ENCODE assay signal across 27 cellular contexts in genomic region chr22:48368975-48369525, GRCh38.
"Had no signal": no experiment of that assay in that cellular context is flagged by ENCODE, and none has a peak within 500 bp of the region (broad histone marks: within the 10 kb centered on the region; RNA-seq: fewer than 3 reads in every experiment).

No MANE protein-coding gene starts in this region.

- H3K4me3 Mint-ChIP-seq: activated naive CD4-positive, alpha-beta T cell treated with anti-CD3 and anti-CD28 coated beads, Interleukin-2, amount 50 U/mL, for 24 hours; activated T-cell treated with anti-CD3 and anti-CD28 coated beads, Interleukin-2, amount 50 U/mL, for 4 hours; central memory CD8-positive, alpha-beta T cell; mesothelial cell of epicardium; neural crest cell; stimulated activated effector memory CD8-positive, alpha-beta T cell treated with anti-CD3 and anti-CD28 coated beads, Interleukin-12 subunit alpha, Interleukin-12 subunit beta, amount 100 ng/mL, for 72 hours; T-cell had no signal

- ATAC-seq: activated CD4-positive, CD25-positive, alpha-beta regulatory T cell treated with anti-CD3 and anti-CD28 coated beads, Interleukin-2, amount 50 U/mL, for 24 hours; activated T-cell treated with anti-CD3 and anti-CD28 coated beads, Interleukin-2, amount 50 U/mL, for 4 hours; esophagus mucosa; gastroesophageal sphincter; heart right ventricle; left colon; psoas muscle; right cardiac atrium; SK-N-SH treated with all-trans-retinoic acid at 6 μM for 48 hours; stimulated activated effector memory CD8-positive, alpha-beta T cell treated with anti-CD3 and anti-CD28 coated beads, Interleukin-12 subunit alpha, Interleukin-12 subunit beta, amount 100 ng/mL, for 72 hours; T-cell had no signal

- H3K36me3 ChIP-seq: ascending aorta, gastroesophageal sphincter, heart right ventricle, lower lobe of right lung, stomach, upper lobe of left lung had no signal

- H3K9me3 Mint-ChIP-seq: activated naive CD4-positive, alpha-beta T cell treated with anti-CD3 and anti-CD28 coated beads, Interleukin-2, amount 50 U/mL, for 24 hours; activated T-cell treated with anti-CD3 and anti-CD28 coated beads, Interleukin-2, amount 50 U/mL, for 4 hours; central memory CD8-positive, alpha-beta T cell; mesothelial cell of epicardium; neural crest cell; stimulated activated effector memory CD8-positive, alpha-beta T cell treated with anti-CD3 and anti-CD28 coated beads, Interleukin-12 subunit alpha, Interleukin-12 subunit beta, amount 100 ng/mL, for 72 hours; T-cell had no signal

- H3K4me1 ChIP-seq: ascending aorta, heart right ventricle, psoas muscle had no signal

- H3K36me3 Mint-ChIP-seq: activated naive CD4-positive, alpha-beta T cell treated with anti-CD3 and anti-CD28 coated beads, Interleukin-2, amount 50 U/mL, for 24 hours; mesothelial cell of epicardium; stimulated activated effector memory CD8-positive, alpha-beta T cell treated with anti-CD3 and anti-CD28 coated beads, Interleukin-12 subunit alpha, Interleukin-12 subunit beta, amount 100 ng/mL, for 72 hours; T-cell had no signal

- H3K9me3 ChIP-seq: ascending aorta, gastroesophageal sphincter, heart right ventricle, lower lobe of right lung, psoas muscle, stomach, upper lobe of left lung had no signal

- H3K4me1 Mint-ChIP-seq: activated naive CD4-positive, alpha-beta T cell treated with anti-CD3 and anti-CD28 coated beads, Interleukin-2, amount 50 U/mL, for 24 hours; central memory CD8-positive, alpha-beta T cell; stimulated activated effector memory CD8-positive, alpha-beta T cell treated with anti-CD3 and anti-CD28 coated beads, Interleukin-12 subunit alpha, Interleukin-12 subunit beta, amount 100 ng/mL, for 72 hours; T-cell had no signal

- H3K27ac ChIP-seq: ascending aorta, gastroesophageal sphincter, heart right ventricle, lower lobe of right lung, psoas muscle, stomach, upper lobe of left lung had no signal

- FAIRE-seq: islet of Langerhans, small intestine had no signal

- DNase-seq: activated CD4-positive, alpha-beta T cell treated with anti-CD3 and anti-CD28 coated beads, Interleukin-2, amount 50 U/mL, for 1 hour; activated CD8-positive, alpha-beta memory T cell treated with anti-CD3 and anti-CD28 coated beads, Interleukin-2, amount 50 U/mL, for 4 hours; activated gamma-delta T cell; activated T-cell treated with anti-CD3 and anti-CD28 coated beads, Interleukin-2, amount 50 U/mL, for 4 hours; cortex of kidney; heart right ventricle; left colon; lower lobe of right lung; psoas muscle; right cardiac atrium; small intestine; stimulated activated CD4-positive, alpha-beta T cell treated with anti-CD3 and anti-CD28 coated beads, Interleukin-15, amount 100 ng/mL, for 24 hours; stimulated activated CD4-positive, alpha-beta T cell treated with anti-CD3 and anti-CD28 coated beads, Interleukin-4, amount 100 ng/mL, for 1 hour; T-cell; upper lobe of left lung had no signal

- H3K27ac Mint-ChIP-seq: activated naive CD4-positive, alpha-beta T cell treated with anti-CD3 and anti-CD28 coated beads, Interleukin-2, amount 50 U/mL, for 24 hours; mesothelial cell of epicardium; stimulated activated effector memory CD8-positive, alpha-beta T cell treated with anti-CD3 and anti-CD28 coated beads, Interleukin-12 subunit alpha, Interleukin-12 subunit beta, amount 100 ng/mL, for 72 hours; T-cell had no signal

- H3K4me3 ChIP-seq: ascending aorta, gastroesophageal sphincter, heart right ventricle, lower lobe of right lung, psoas muscle, stomach, upper lobe of left lung had no signal

- H3K27me3 ChIP-seq: ascending aorta, upper lobe of left lung had no signal
